1 cellular context compared by ENCODE assay signal in genomic region chr12:121226399-121226798, GRCh38.
A peak's percentile ranks its signal among the peaks of the same experiment; 100 is the strongest.
TF ChIP-seq lines count a peak whose summit lies in the region.

No MANE protein-coding gene starts in this region.

TF ChIP-seq in HepG2, 621 proteins besides CTCF, POLR2A, EP300 and RAD21:
- no peak for TF ChIP-seq ARHGAP35 (CRISPR knock-in tag; IDR thresholded peaks at IDR 0.05; ENCODE audit: borderline replicate concordance)
- TF ChIP-seq CEBPB (IDR thresholded peaks at IDR 0.05; ENCODE audit: borderline replicate concordance, low read depth, low read length) = peak; percentile 70
- TF ChIP-seq ZFP41 (CRISPR knock-in tag; IDR thresholded peaks at IDR 0.05; ENCODE audit: borderline replicate concordance) = no peak
TF ChIP-seq in HepG2: peak in this region for 1.
